ENCODE assay signal across 1 cellular context in the genomic region with DNA sequence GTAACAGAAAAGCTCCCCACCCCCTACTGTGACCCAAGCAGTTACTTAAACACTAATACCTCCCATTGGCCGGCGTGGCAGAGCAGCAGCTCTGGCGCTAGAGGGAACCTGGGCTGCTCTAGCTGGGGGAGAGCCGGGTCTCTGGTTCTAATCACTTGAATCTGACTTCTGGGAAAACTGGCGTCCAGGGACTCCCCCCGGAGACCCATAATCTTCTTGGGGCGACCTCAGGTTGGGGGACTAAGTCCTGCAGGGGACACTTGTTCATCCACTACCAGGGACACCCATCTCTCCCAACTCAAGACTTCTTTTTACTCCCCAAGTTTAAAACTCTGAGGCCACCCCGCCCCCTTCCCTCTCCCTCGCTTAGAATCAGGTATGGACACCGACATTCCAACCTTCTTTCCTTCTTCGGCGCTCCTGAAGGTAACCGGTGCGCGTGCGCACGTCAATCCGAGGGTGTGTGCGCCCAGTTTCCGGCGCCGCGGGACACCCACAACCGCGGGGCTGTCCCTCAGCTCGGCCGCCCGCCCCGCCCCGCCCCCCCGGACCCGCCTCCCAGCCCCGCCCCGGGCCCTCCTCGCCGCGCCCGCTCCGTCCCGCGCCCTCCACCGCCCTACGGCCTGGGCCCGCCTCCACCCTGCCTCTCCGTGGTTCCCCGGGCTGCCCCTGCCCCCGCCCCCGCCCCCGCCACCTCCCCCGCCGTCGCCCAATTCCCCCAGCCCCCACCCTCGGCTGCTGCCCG.
A peak's percentile ranks its signal among the peaks of the same experiment; 100 is the strongest.
TF ChIP-seq lines count a peak whose summit lies in the region.

Gene ERICH2 (plus strand): TSS at position 75 of the 745 bp plus-strand sequence. CDS start 304 bp downstream, at position 379.

TF ChIP-seq in GM12878, 131 proteins besides CTCF, POLR2A, EP300 and RAD21 (continued from another document):
- TF ChIP-seq ZNF207 (IDR thresholded peaks at IDR 0.05; ENCODE audit: borderline replicate concordance) (no peak), RUNX3 (IDR thresholded peaks at IDR 0.05; ENCODE audit: low read length) (no peak), IKZF1 (conservative IDR thresholded peaks at IDR 0.05) (peak; percentile 33; the same call in 1 of the 2 replicates), MXI1 (IDR thresholded peaks at IDR 0.05; ENCODE audit: low read depth, low read length) (peak; percentile 52; the same call in 1 of the 2 replicates), RB1 (IDR thresholded peaks at IDR 0.05; ENCODE audit: borderline replicate concordance) (0 out of 2 replicates have a peak, but pooled peaks have one; percentile 54), CEBPZ (IDR thresholded peaks at IDR 0.05; ENCODE audit: low read depth, low read length) (no peak), BCL3 (IDR thresholded peaks at IDR 0.05; ENCODE audit: borderline replicate concordance, insufficient read depth, low read depth, low read length, poor library complexity, severe bottlenecking) (no peak), CUX1 (IDR thresholded peaks at IDR 0.05; ENCODE audit: insufficient replicate concordance, low read depth, low read length) (no peak), SMAD1 (IDR thresholded peaks at IDR 0.05; ENCODE audit: low read depth, partially characterized antibody) (no peak), USF2 (IDR thresholded peaks at IDR 0.05; ENCODE audit: borderline replicate concordance, low read depth, low read length) (no peak), TAF1 (IDR thresholded peaks at IDR 0.05; ENCODE audit: borderline replicate concordance, low read depth, low read length) (no peak), NFIC (IDR thresholded peaks at IDR 0.05; ENCODE audit: low read depth, low read length) (no peak), ELK1 (IDR thresholded peaks at IDR 0.05; ENCODE audit: low read depth, low read length) (0 out of 2 replicates have a peak, but pooled peaks have one; percentile 37), YBX1 (IDR thresholded peaks at IDR 0.05) (no peak), EED (IDR thresholded peaks at IDR 0.05; ENCODE audit: low read depth) (no peak)
- TF ChIP-seq, protein P1, sequence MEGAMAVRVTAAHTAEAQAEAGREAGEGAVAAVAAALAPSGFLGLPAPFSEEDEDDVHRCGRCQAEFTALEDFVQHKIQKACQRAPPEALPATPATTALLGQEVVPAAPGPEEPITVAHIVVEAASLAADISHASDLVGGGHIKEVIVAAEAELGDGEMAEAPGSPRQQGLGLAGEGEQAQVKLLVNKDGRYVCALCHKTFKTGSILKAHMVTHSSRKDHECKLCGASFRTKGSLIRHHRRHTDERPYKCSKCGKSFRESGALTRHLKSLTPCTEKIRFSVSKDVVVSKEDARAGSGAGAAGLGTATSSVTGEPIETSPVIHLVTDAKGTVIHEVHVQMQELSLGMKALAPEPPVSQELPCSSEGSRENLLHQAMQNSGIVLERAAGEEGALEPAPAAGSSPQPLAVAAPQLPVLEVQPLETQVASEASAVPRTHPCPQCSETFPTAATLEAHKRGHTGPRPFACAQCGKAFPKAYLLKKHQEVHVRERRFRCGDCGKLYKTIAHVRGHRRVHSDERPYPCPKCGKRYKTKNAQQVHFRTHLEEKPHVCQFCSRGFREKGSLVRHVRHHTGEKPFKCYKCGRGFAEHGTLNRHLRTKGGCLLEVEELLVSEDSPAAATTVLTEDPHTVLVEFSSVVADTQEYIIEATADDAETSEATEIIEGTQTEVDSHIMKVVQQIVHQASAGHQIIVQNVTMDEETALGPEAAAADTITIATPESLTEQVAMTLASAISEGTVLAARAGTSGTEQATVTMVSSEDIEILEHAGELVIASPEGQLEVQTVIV (IDR thresholded peaks at IDR 0.05; ENCODE audit: borderline replicate concordance, partially characterized antibody) = no peak
